ENCODE assay signal across 12 cellular contexts in the genomic region with DNA sequence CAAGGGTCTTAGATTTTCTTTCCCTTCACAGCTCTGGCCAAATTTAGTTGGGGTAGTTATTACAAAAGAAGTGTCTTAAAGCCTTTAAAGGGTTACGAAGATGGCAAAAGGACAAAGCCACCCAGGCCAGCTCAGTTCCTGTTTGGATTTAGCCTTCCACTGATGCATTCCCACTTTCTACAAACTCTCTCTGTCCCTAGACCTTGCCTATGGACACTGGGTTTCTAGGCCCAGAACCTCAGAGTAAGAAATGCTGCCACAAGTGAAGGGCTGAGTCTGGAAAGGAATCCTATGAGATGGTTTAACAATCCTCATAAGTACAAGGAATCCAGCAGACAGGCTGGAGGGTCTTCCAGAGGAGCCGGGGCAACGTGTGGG. TPM values are rescaled to one million over a fixed set of nuclear protein-coding genes. Genes with fewer than 3 reads are reported as not detected.
DNase-seq lines count a peak whose midpoint lies in the region; ATAC-seq and TF ChIP-seq lines count a peak whose summit lies in the region.
"Had no signal": no experiment of that assay in that cellular context is flagged by ENCODE, and none has a peak within 500 bp of the region (broad histone marks: within the 10 kb centered on the region; RNA-seq: fewer than 3 reads in every experiment).

No MANE protein-coding gene starts in this region.

- intact Hi-C loops in right lobe of liver (cut with DNase I) (no loop called here), stomach (cut with DNase I; ENCODE audit: low total_unique reads) (no loop called here)

- peaks cover 0 to 88% (median 31%) of the 10 kb centered on the region in 4 donors for H3K4me1 ChIP-seq in right lobe of liver
- H3K4me1 ChIP-seq in stomach, result peaks cover 76 to 100% (median 92%) of the 10 kb centered on the region in 4 donors

- 81% methylated on average over 3 of the region's 3 CpGs for WGBS in right lobe of liver (ENCODE audit: insufficient coverage, low coverage, low lambda C conversion rate, missing lambda C conversion rate)
- WGBS in stomach, 5 donors, result 63 to 78% (median 73%) methylated on average over 3 of the region's 3 CpGs

- peaks cover 0 to 18% (median 0%) of the 10 kb centered on the region in 4 donors for H3K36me3 ChIP-seq in right lobe of liver
- H3K36me3 ChIP-seq in stomach, result peaks cover 0 to 17% (median 0%) of the 10 kb centered on the region in 4 donors
- H3K36me3 ChIP-seq: adrenal gland had no signal

- ATAC-seq in activated naive CD4-positive, alpha-beta T cell treated with anti-CD3 and anti-CD28 coated beads, Interleukin-2, amount 50 U/mL, for 72 hours, result no peak
- no peak for ATAC-seq in right lobe of liver
- no peak for ATAC-seq in GM21737 (IDR thresholded peaks at IDR 0.05; ENCODE audit: unreplicated experiment)

- H3K9me3 ChIP-seq in right lobe of liver, result no peaks in the 10 kb centered on the region
- H3K9me3 ChIP-seq in stomach, result no peaks in the 10 kb centered on the region
- H3K9me3 ChIP-seq: adrenal gland had no signal

- peaks cover 61% of the 10 kb centered on the region for H3K4me1 Mint-ChIP-seq in T-helper 1 cell treated with Interleukin-12 subunit alpha and Interleukin-12 subunit beta and Interleukin-4 antibody, amounts not matched to agents 30 μg/mL and 1 μg/mL, for 36 hours (ENCODE audit: low read depth)

- TF ChIP-seq CTCF in right lobe of liver (IDR thresholded peaks at IDR 0.05) (no peak), stomach (IDR thresholded peaks at IDR 0.05) (no peak)

- H3K27ac ChIP-seq in right lobe of liver (peak overlapping the region; percentile 48 to 100 (median 57)), stomach (peak overlapping the region; percentile 15 to 82 (median 78))

- H3K36me3 Mint-ChIP-seq in T-helper 1 cell treated with Interleukin-12 subunit alpha and Interleukin-12 subunit beta and Interleukin-4 antibody, amounts not matched to agents 30 μg/mL and 1 μg/mL, for 36 hours (ENCODE audit: low read depth), result peaks cover 34% of the 10 kb centered on the region
- H3K36me3 Mint-ChIP-seq in activated naive CD4-positive, alpha-beta T cell treated with anti-CD3 and anti-CD28 coated beads, Interleukin-2, amount 50 U/mL, for 72 hours, result peaks cover 13 to 37% of the 10 kb centered on the region in 2 donors

- no peak for TF ChIP-seq EP300 in stomach (IDR thresholded peaks at IDR 0.05)

- peak overlapping the region; percentile 93 for H3K27ac Mint-ChIP-seq in T-helper 1 cell treated with Interleukin-12 subunit alpha and Interleukin-12 subunit beta and Interleukin-4 antibody, amounts not matched to agents 30 μg/mL and 1 μg/mL, for 36 hours
- peak overlapping the region; percentile 49 to 94 for H3K27ac Mint-ChIP-seq in activated naive CD4-positive, alpha-beta T cell treated with anti-CD3 and anti-CD28 coated beads, Interleukin-2, amount 50 U/mL, for 72 hours

- no peak for TF ChIP-seq POLR2A in right lobe of liver (IDR thresholded peaks at IDR 0.05)
- TF ChIP-seq POLR2A in stomach (IDR thresholded peaks at IDR 0.05), result no peak

- no peak for DNase-seq in T-helper 1 cell
- DNase-seq in activated naive CD4-positive, alpha-beta T cell treated with anti-CD3 and anti-CD28 coated beads, Interleukin-2, amount 50 U/mL, for 72 hours (ENCODE audit: low spot score in 2 of 2), result no peak
- no peak for DNase-seq in right lobe of liver
- DNase-seq in stomach, result no peak
- DNase-seq in stimulated activated CD8-positive, alpha-beta memory T cell treated with anti-CD3 and anti-CD28 coated beads, Interleukin-4, amount 100 ng/mL, for 48 hours, result no peak
- DNase-seq in NCI-H2196 treated with DMSO at 0.1 percent for 48 hours (lab: John Stamatoyannopoulos, UW; ENCODE audit: unreplicated experiment), result no peak
- DNase-seq: 8988T, midbrain, NCI-H524 treated with DMSO at 0.1 percent for 48 hours had no signal

- no peaks in the 10 kb centered on the region for H3K9me3 Mint-ChIP-seq in T-helper 1 cell treated with Interleukin-12 subunit alpha and Interleukin-12 subunit beta and Interleukin-4 antibody, amounts not matched to agents 30 μg/mL and 1 μg/mL, for 36 hours
- peaks cover 0 to 9% of the 10 kb centered on the region in 2 donors for H3K9me3 Mint-ChIP-seq in activated naive CD4-positive, alpha-beta T cell treated with anti-CD3 and anti-CD28 coated beads, Interleukin-2, amount 50 U/mL, for 72 hours

- H3K27me3 ChIP-seq in right lobe of liver, result no peaks in the 10 kb centered on the region
- H3K27me3 ChIP-seq in stomach, result no peaks in the 10 kb centered on the region
- H3K27me3 ChIP-seq: adrenal gland had no signal

- no peak overlapping the region for H3K4me3 ChIP-seq in right lobe of liver
- peak overlapping the region in 1 of 4 donors; percentile 10 for H3K4me3 ChIP-seq in stomach
- H3K4me3 ChIP-seq: adrenal gland had no signal

- peak overlapping the region; percentile 46 for H3K4me3 Mint-ChIP-seq in T-helper 1 cell treated with Interleukin-12 subunit alpha and Interleukin-12 subunit beta and Interleukin-4 antibody, amounts not matched to agents 30 μg/mL and 1 μg/mL, for 36 hours

- no peaks in the 10 kb centered on the region for H3K27me3 Mint-ChIP-seq in T-helper 1 cell treated with Interleukin-12 subunit alpha and Interleukin-12 subunit beta and Interleukin-4 antibody, amounts not matched to agents 30 μg/mL and 1 μg/mL, for 36 hours (ENCODE audit: low read depth)

RNA-seq across cellular contexts. Expression of a gene that starts 13.4 kb away (rescaled TPM):
- 10 to 100 TPM; 44.7 to 82.2 TPM for total RNA-seq in activated naive CD4-positive, alpha-beta T cell treated with anti-CD3 and anti-CD28 coated beads, Interleukin-2, amount 50 U/mL, for 72 hours
- total RNA-seq in right lobe of liver, result 10 to 100 TPM; 27.9 to 83.6 (median 35.6) TPM
- total RNA-seq in stomach, result 100 to 1,000 TPM in 4 of 5 donors, 10 to 100 TPM in 1; 37.1 to 223 (median 101) TPM
- polyA plus RNA-seq in stomach, result 100 to 1,000 TPM in 2 of 3 donors, 10 to 100 TPM in 1; 84.6 to 144 (median 123) TPM

RNA-seq across cellular contexts. Expression of a gene that starts 38.6 kb away (rescaled TPM):
- total RNA-seq in activated naive CD4-positive, alpha-beta T cell treated with anti-CD3 and anti-CD28 coated beads, Interleukin-2, amount 50 U/mL, for 72 hours, result 100 to 1,000 TPM; 259 to 273 TPM
- total RNA-seq in right lobe of liver (10 to 100 TPM; 22.4 to 70.4 (median 54.8) TPM), stomach (100 to 1,000 TPM in 1 of 5 donors, 10 to 100 TPM in 4; 22.6 to 178 (median 54.3) TPM)
- polyA plus RNA-seq in stomach, result 100 to 1,000 TPM; 116 to 187 (median 144) TPM
